ENCODE assay signal across 25 cellular contexts in genomic region chr5:15529821-15530220, GRCh38. TPM values are rescaled to one million over a fixed set of nuclear protein-coding genes. Genes with fewer than 3 reads are reported as not detected.
DNase-seq lines count a peak whose midpoint lies in the region; ATAC-seq, FAIRE-seq and TF ChIP-seq lines count a peak whose summit lies in the region.
"Had no signal": no experiment of that assay in that cellular context is flagged by ENCODE, and none has a peak within 500 bp of the region (broad histone marks: within the 10 kb centered on the region; RNA-seq: fewer than 3 reads in every experiment).

No MANE protein-coding gene starts in this region.

- no peaks in the 10 kb centered on the region for H3K36me3 Mint-ChIP-seq in T-helper 17 cell (ENCODE audit: low read depth)
- H3K36me3 Mint-ChIP-seq: CD4-positive, CD25-positive, alpha-beta regulatory T cell; CD8-positive, alpha-beta memory T cell had no signal

- no peaks in the 10 kb centered on the region for H3K4me1 Mint-ChIP-seq in T-helper 17 cell
- H3K4me1 Mint-ChIP-seq: CD4-positive, CD25-positive, alpha-beta regulatory T cell; CD8-positive, alpha-beta memory T cell had no signal

- no peaks in the 10 kb centered on the region for H3K36me3 ChIP-seq in body of pancreas (replicated peaks in 1 of 2; ENCODE audit: insufficient read depth in 1 of 2, low read depth in 2 of 2)
- H3K36me3 ChIP-seq: BE2C, HAP-1 had no signal

- ATAC-seq in body of pancreas (no peak), T-helper 17 cell (no peak), GM18870 (IDR thresholded peaks at IDR 0.05; ENCODE audit: unreplicated experiment) (no peak)
- ATAC-seq: GM12878, HepG2 had no signal

- DNase-seq in HTR-8/SVneo (ENCODE audit: insufficient read length, low spot score) (no peak), amniotic epithelial cell (ENCODE audit: low read depth) (peak; percentile 60), fibroblast of peridontal ligament (ENCODE audit: extremely low read depth) (peak; percentile 54), iris pigment epithelial cell (ENCODE audit: low read depth) (peak; percentile 46), body of pancreas (no peak), AG08395 (ENCODE audit: low spot score) (no peak), T-helper 17 cell (no peak)
- DNase-seq: 8988T; BE2C; C1 segment of cervical spinal cord; CD4-positive, CD25-positive, alpha-beta regulatory T cell; CD8-positive, alpha-beta memory T cell; COR-L47; DMS 273 treated with DMSO at 0.1 percent for 48 hours; DMS53; DND-41; EL had no signal

- no peak for TF ChIP-seq CTCF in body of pancreas (IDR thresholded peaks at IDR 0.05)

- H3K9me3 ChIP-seq in body of pancreas, result no peaks in the 10 kb centered on the region
- no peaks in the 10 kb centered on the region for H3K9me3 ChIP-seq in T-helper 17 cell (ENCODE audit: control insufficient read depth, low read length, poor library complexity, severe bottlenecking)
- H3K9me3 ChIP-seq: BE2C, HAP-1 had no signal

- no peak overlapping the region for H3K27ac Mint-ChIP-seq in T-helper 17 cell
- H3K27ac Mint-ChIP-seq: CD8-positive, alpha-beta memory T cell had no signal

- no peak overlapping the region for H3K4me3 ChIP-seq in body of pancreas
- H3K4me3 ChIP-seq: GM12878, HAP-1 had no signal

- intact Hi-C loops in body of pancreas (cut with DNase I), result no loop called here

- H3K27me3 ChIP-seq in body of pancreas, result no peaks in the 10 kb centered on the region
- H3K27me3 ChIP-seq: BE2C had no signal

- no peaks in the 10 kb centered on the region for H3K27me3 Mint-ChIP-seq in T-helper 17 cell
- H3K27me3 Mint-ChIP-seq: CD4-positive, CD25-positive, alpha-beta regulatory T cell; CD8-positive, alpha-beta memory T cell had no signal

- WGBS in body of pancreas, 2 donors, result 64 to 66% methylated on average over 2 of the region's 2 CpGs

- no peak overlapping the region for H3K4me3 Mint-ChIP-seq in T-helper 17 cell
- H3K4me3 Mint-ChIP-seq: CD4-positive, CD25-positive, alpha-beta regulatory T cell; CD8-positive, alpha-beta memory T cell had no signal

- H3K4me1 ChIP-seq in body of pancreas, result no peaks in the 10 kb centered on the region
- H3K4me1 ChIP-seq: HAP-1 had no signal

- TF ChIP-seq POLR2A in body of pancreas (IDR thresholded peaks at IDR 0.05), result no peak

- FAIRE-seq in HTR-8/SVneo (lab: Jason Lieb, UNC), result peak; percentile 63
- FAIRE-seq: GM12878, GM19239, H1, HepG2 had no signal

- H3K27ac ChIP-seq in body of pancreas, result no peak overlapping the region
- H3K27ac ChIP-seq: HL-60 had no signal

RNA-seq across cellular contexts. Expression of gene FBXL7, which starts 29.8 kb away (rescaled TPM):
- 1 to 10 TPM; 3.1 to 4.0 TPM for total RNA-seq in body of pancreas
- total RNA-seq in T-helper 17 cell, result not detected
- total RNA-seq: CD4-positive, CD25-positive, alpha-beta regulatory T cell; CD8-positive, alpha-beta memory T cell; G401 had no signal

Comparison
In these comparisons a context has a peak if more than half of its experiments do, and no peak if none do; other contexts are left out.
1. DNase-seq: peak in amniotic epithelial cell (single experiment), fibroblast of peridontal ligament (single experiment) and iris pigment epithelial cell (single experiment); none in HTR-8/SVneo (single experiment), body of pancreas (0 of 4), AG08395 (single experiment) and T-helper 17 cell (0 of 3).
2. RNA of gene FBXL7, which starts 29.8 kb away (total RNA-seq): 3.1 to 4.0 TPM in body of pancreas; not detected in T-helper 17 cell; every median in the first group is over 4 times any median in the second.